Comparison of ENCODE assay signal across 9 cellular contexts in the genomic region with DNA sequence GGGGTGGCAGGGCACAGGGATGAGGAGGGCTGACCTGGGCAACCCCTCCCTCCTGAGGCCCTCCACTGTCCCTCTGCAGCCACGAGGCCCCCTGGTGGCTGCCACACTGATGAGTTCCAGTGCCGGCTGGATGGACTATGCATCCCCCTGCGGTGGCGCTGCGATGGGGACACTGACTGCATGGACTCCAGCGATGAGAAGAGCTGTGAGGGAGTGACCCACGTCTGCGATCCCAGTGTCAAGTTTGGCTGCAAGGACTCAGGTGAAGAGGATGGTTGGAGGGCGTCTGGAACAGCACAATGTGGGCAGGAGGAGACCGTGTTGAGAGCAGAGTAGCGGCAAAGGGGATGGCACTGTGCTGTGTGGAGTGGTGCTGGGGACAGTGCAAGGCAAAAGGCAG. TPM values are rescaled to one million over a fixed set of nuclear protein-coding genes. Genes with fewer than 3 reads are reported as not detected.
DNase-seq lines count a peak whose midpoint lies in the region; ATAC-seq, FAIRE-seq and TF ChIP-seq lines count a peak whose summit lies in the region.
"Had no signal": no experiment of that assay in that cellular context is flagged by ENCODE, and none has a peak within 500 bp of the region (broad histone marks: within the 10 kb centered on the region; RNA-seq: fewer than 3 reads in every experiment).

No MANE protein-coding gene starts in this region.

- peak; percentile 61 for TF ChIP-seq CTCF in bronchial epithelial cell (IDR thresholded peaks at IDR 0.05; ENCODE audit: insufficient read depth, low read length, severe bottlenecking)

- H3K36me3 ChIP-seq in bronchial epithelial cell (ENCODE audit: control insufficient read depth, insufficient read depth, low read length), result peaks cover 18% of the 10 kb centered on the region

- no peaks in the 10 kb centered on the region for H3K27me3 ChIP-seq in bronchial epithelial cell (ENCODE audit: control insufficient read depth, insufficient read depth, low read length)

- FAIRE-seq in bronchial epithelial cell (lab: Jason Lieb, UNC), result no peak
- FAIRE-seq: A204.1 had no signal

- ATAC-seq in GM19452 (IDR thresholded peaks at IDR 0.05; ENCODE audit: unreplicated experiment) (no peak), GM19351 (IDR thresholded peaks at IDR 0.05; ENCODE audit: unreplicated experiment) (no peak), GM18519 (IDR thresholded peaks at IDR 0.05; ENCODE audit: low FRiP score, unreplicated experiment) (no peak)

- DNase-seq in DMS 273 (lab: John Stamatoyannopoulos, UW; ENCODE audit: unreplicated experiment), result peak; percentile 55
- no peak for DNase-seq in DMS 273 treated with DMSO at 0.1 percent for 48 hours (lab: John Stamatoyannopoulos, UW)
- peak; percentile 36 for DNase-seq in NCI-H69 (lab: John Stamatoyannopoulos, UW)
- DNase-seq in bronchial epithelial cell (ENCODE audit: low read depth), result no peak
- DNase-seq in myocyte (ENCODE audit: low read depth), result peak; percentile 28

- no peak overlapping the region for H3K4me3 ChIP-seq in bronchial epithelial cell (ENCODE audit: low read depth, low read length)

RNA-seq across cellular contexts. Expression of gene LRP1-AS, which starts 25.7 kb away (rescaled TPM):
- total RNA-seq in bronchial epithelial cell (not detected in 2 replicates), myocyte (not detected in 2 replicates)
- polyA plus RNA-seq in myocyte (2012), result 0.77 TPM

RNA-seq across cellular contexts. Expression of gene NXPH4, which starts 43.5 kb away (rescaled TPM):
- total RNA-seq in bronchial epithelial cell (0.53 and 1.9 TPM in 2 replicates), myocyte (2.4 and 4.3 TPM in 2 replicates)
- 5.5 TPM for polyA plus RNA-seq in myocyte (2012)

RNA-seq across cellular contexts. Expression of gene LRP1, which starts 44.8 kb away (rescaled TPM):
- total RNA-seq in bronchial epithelial cell (24.5 and 44.2 TPM in 2 replicates), myocyte (40.0 and 53.8 TPM in 2 replicates)
- 703 TPM for polyA plus RNA-seq in myocyte (2012)

RNA-seq across cellular contexts. Expression of gene SHMT2, which starts 56.4 kb away (rescaled TPM):
- total RNA-seq in bronchial epithelial cell (357 and 413 TPM in 2 replicates), myocyte (147 and 153 TPM in 2 replicates)
- 292 TPM for polyA plus RNA-seq in myocyte (2012)

Comparison
In these comparisons a context has a peak if more than half of its experiments do, and no peak if none do; other contexts are left out.
1. DNase-seq: peak in DMS 273 (single experiment), NCI-H69 (single experiment) and myocyte (single experiment); none in DMS 273 treated with DMSO at 0.1 percent for 48 hours (single experiment) and bronchial epithelial cell (single experiment).